In the genomic region with DNA sequence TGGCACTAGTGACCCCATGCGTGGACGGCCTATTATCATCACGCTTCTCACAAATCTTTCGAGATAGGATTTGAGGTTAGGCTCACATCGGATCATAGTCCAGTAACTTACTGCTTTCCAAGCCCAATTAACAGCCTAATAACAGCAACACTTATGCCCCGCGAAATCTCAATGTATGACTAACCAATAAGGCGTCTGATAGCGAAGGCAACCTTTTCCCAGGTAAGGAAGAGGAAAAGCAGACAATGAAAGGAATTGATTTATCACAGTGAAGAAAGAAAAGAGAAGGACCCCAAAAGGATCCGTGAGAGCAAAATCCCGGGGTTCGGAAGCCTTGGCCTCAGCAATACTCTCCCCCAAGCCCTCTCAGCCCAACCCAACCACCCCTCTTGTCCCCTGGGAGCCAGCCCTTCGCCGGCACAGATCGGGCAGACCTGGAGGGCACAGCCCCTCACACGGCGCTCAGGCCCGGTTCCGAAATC, we compare ENCODE assay signal across 8 cellular contexts. TPM values are rescaled to one million over a fixed set of nuclear protein-coding genes. Genes with fewer than 3 reads are reported as not detected.
DNase-seq lines count a peak whose midpoint lies in the region; ATAC-seq, FAIRE-seq and TF ChIP-seq lines count a peak whose summit lies in the region.

No MANE protein-coding gene starts in this region.

- H3K4me1 Mint-ChIP-seq in GM23338: peaks cover 11% of the 10 kb centered on the region; the same call in 2 of the 3 replicates

- H3K4me1 ChIP-seq in GM23338 (ENCODE audit: insufficient read depth): peaks cover 5% of the 10 kb centered on the region; the same call in 1 of the 2 replicates
- H3K4me1 ChIP-seq in HepG2 (ENCODE audit: insufficient read depth, low read length): peaks cover 70% of the 10 kb centered on the region
- peaks cover 27% of the 10 kb centered on the region for H3K4me1 ChIP-seq in testis

- H2AFZ ChIP-seq in GM23338 (peak overlapping the region; percentile 79), HepG2 (ENCODE audit: low read length) (no peak overlapping the region)

- no peak for FAIRE-seq in HepG2 (lab: Jason Lieb, UNC)
- no peak for FAIRE-seq in GM12892 (lab: Jason Lieb, UNC)

- H3K9me3 Mint-ChIP-seq in GM23338: no peaks in the 10 kb centered on the region

- TF ChIP-seq CTCF in GM23338 (conservative IDR thresholded peaks at IDR 0.05; ENCODE audit: low read depth in 2 of 2): no peak
- TF ChIP-seq CTCF in HepG2 (CRISPR knock-in tag; IDR thresholded peaks at IDR 0.05): no peak
- TF ChIP-seq CTCF in testis (IDR thresholded peaks at IDR 0.05): no peak

- 2% methylated on average over 19 of the region's 19 CpGs for WGBS in HepG2 (ENCODE audit: low lambda C conversion rate)
- 0% methylated on average over 19 of the region's 19 CpGs for WGBS in testis, 2 donors

- TF ChIP-seq EP300 in HepG2 (IDR thresholded peaks at IDR 0.05; ENCODE audit: low read depth in 2 of 2, low read length in 2 of 2) (no peak), HepG2 (CRISPR knock-in tag; IDR thresholded peaks at IDR 0.05; ENCODE audit: borderline replicate concordance) (no peak)

- H3K27me3 ChIP-seq in GM23338 (ENCODE audit: insufficient read depth) (no peaks in the 10 kb centered on the region), HepG2 (ENCODE audit: control insufficient read depth in 1 of 2, insufficient read depth in 2 of 2, low read length in 2 of 2) (no peaks in the 10 kb centered on the region; a peak in 1 of 5 replicates), testis (no peaks in the 10 kb centered on the region)

- peak overlapping the region; percentile 98 for H3K9ac ChIP-seq in HepG2 (ENCODE audit: insufficient read depth, low read depth, low read length)

- CTCF ChIA-PET in HepG2 (lab: Yijun Ruan, JAX; ENCODE audit: low intra/inter-chr PET ratio, low total read pairs): no interaction called here

- H3K4me2 ChIP-seq in GM23338 (peak overlapping the region; percentile 89), HepG2 (ENCODE audit: low read depth, low read length) (peak overlapping the region; percentile 77)

- peaks cover 12% of the 10 kb centered on the region for H3K27me3 Mint-ChIP-seq in GM23338 (ENCODE audit: insufficient read depth, low read depth, poor library complexity)

- no peak for TF ChIP-seq POLR2A in HepG2 (IDR thresholded peaks at IDR 0.05; ENCODE audit: insufficient read depth in 1 of 2, low read depth in 2 of 2, low read length in 2 of 2)
- no peak for TF ChIP-seq POLR2A in testis (IDR thresholded peaks at IDR 0.05)
- TF ChIP-seq POLR2A in GM12892 (IDR thresholded peaks at IDR 0.05; ENCODE audit: low read depth, low read length): no peak

- DNase-seq in ELR (ENCODE audit: low read depth) (peak; percentile 50), GM23338 (ENCODE audit: low spot score) (no peak), NCI-H2171 (lab: John Stamatoyannopoulos, UW) (peak; percentile 24), cerebellar cortex (ENCODE audit: low spot score) (peak; percentile 20), HepG2 (ENCODE audit: low spot score) (no peak), testis (peak; percentile 44), GM12892 (ENCODE audit: insufficient read length) (no peak)
- DNase-seq in stimulated activated naive CD4-positive, alpha-beta T cell (lab: John Stamatoyannopoulos, UW): no peak

- H3F3A ChIP-seq in GM23338 (replicated peaks; ENCODE audit: low read depth): 0 out of 2 replicates have a peak, but pooled peaks cover 4% of the 10 kb centered on the region

- intact Hi-C loops in HepG2 (cut with micrococcal nuclease; ENCODE audit: unreplicated experiment) (loop anchor here (5.0 kb wide), 2 partner anchors 35 to 55 kb away; no protein-coding TSS in a partner anchor), testis (cut with DNase I; ENCODE audit: low total_unique reads) (no loop called here)

- no peaks in the 10 kb centered on the region for H3K9me2 ChIP-seq in GM23338 (ENCODE audit: insufficient read depth)

- no peaks in the 10 kb centered on the region; the same call in 2 of the 3 replicates for H3K36me3 Mint-ChIP-seq in GM23338 (ENCODE audit: low read depth)

- H3K4me3 ChIP-seq in GM23338 (peak overlapping the region; percentile 89), HepG2 (replicated peaks in 1 of 3; ENCODE audit: insufficient read depth in 1 of 3, low read depth in 2 of 3, low read length in 3 of 3) (peak overlapping the region; percentile 70 to 88 (median 85)), testis (peak overlapping the region; percentile 62 to 93)

- BruUV-seq in HepG2 (replicated peaks; lab: Mats Ljungman, UMichigan): no TSS peak

- H3K79me2 ChIP-seq in GM23338 (replicated peaks; ENCODE audit: insufficient read depth) (peaks cover 54% of the 10 kb centered on the region), HepG2 (ENCODE audit: insufficient read depth, low read length) (peaks cover 55% of the 10 kb centered on the region)

- peaks cover 27% of the 10 kb centered on the region for H4K20me1 ChIP-seq in GM23338 (replicated peaks; ENCODE audit: insufficient read depth)
- H4K20me1 ChIP-seq in HepG2 (ENCODE audit: insufficient read depth, low read length): peaks cover 33% of the 10 kb centered on the region; the same call in 1 of the 2 replicates

- H3K27ac Mint-ChIP-seq in GM23338: peak overlapping the region; percentile 99

- peak overlapping the region; percentile 89 for H3K4me3 Mint-ChIP-seq in GM23338

- H3K9me3 ChIP-seq in HepG2 (ENCODE audit: low read length) (no peaks in the 10 kb centered on the region), testis (no peaks in the 10 kb centered on the region)

- H3K27ac ChIP-seq in GM23338 (ENCODE audit: low read depth) (peak overlapping the region; percentile 98), HepG2 (ENCODE audit: extremely low read length, insufficient read depth, low read length) (peak overlapping the region; percentile 93), testis (peak overlapping the region; percentile 87 to 90)

- peak; percentile 56 for ATAC-seq in GM23338
- peak; percentile 47 for ATAC-seq in HepG2

- H3K36me3 ChIP-seq in GM23338 (ENCODE audit: insufficient read depth) (no peaks in the 10 kb centered on the region), HepG2 (replicated peaks in 1 of 2; ENCODE audit: control insufficient read depth in 1 of 2, insufficient read depth in 2 of 2, low read length in 2 of 2) (no peaks in the 10 kb centered on the region), testis (ENCODE audit: low read depth, missing control alignments) (no peaks in the 10 kb centered on the region)

- in situ Hi-C loops in HepG2 (cut with HindIII; ENCODE audit: extremely low pct_ligation_motif_present, low pct_unique_long_range_greater_than_20kb): no loop called here

- POLR2A ChIA-PET in HepG2 (lab: Yijun Ruan, JAX): interaction anchor here (1.6 to 2.9 kb wide), 2 partner anchors 10 to 38 kb away, joined by 3 to 12 read pairs; no protein-coding TSS in a partner anchor

- no peak for TF ChIP-seq RAD21 in HepG2 (CRISPR knock-in tag; IDR thresholded peaks at IDR 0.05)

RNA-seq across cellular contexts. Expression of a gene that starts 0.6 kb away (rescaled TPM):
- 44.4 and 52.2 TPM in 2 replicates for total RNA-seq in GM23338 (2014; rRNA removed; shearing (Covaris generic))
- polyA plus RNA-seq in GM23338 (2016; fragmentation: Nextera tagmentation; extraction: Ambion mirVana): 59.7 and 76.5 TPM in 2 replicates
- 21.5 and 37.7 TPM in 2 replicates for total RNA-seq in HepG2 (2016; rRNA removed; fragmentation: Illumina TruSeq; extraction: Trizol)
- 10.8 and 13.1 TPM in 2 replicates for total RNA-seq in HepG2 (2016; cell fraction: cytosol; rRNA removed; fragmentation: Illumina TruSeq; extraction: Trizol; ENCODE audit: low read depth)
- 22.3 and 35.2 TPM in 2 replicates for total RNA-seq in HepG2 (2016; cell fraction: insoluble cytoplasmic fraction; rRNA removed; fragmentation: Illumina TruSeq; extraction: Trizol)
- total RNA-seq in HepG2 (2016; cell fraction: membrane; rRNA removed; fragmentation: Illumina TruSeq; extraction: Trizol): 11.2 and 12.6 TPM in 2 replicates
- 49.3 and 55.3 TPM in 2 replicates for total RNA-seq in HepG2 (2016; cell fraction: nucleus; rRNA removed; fragmentation: Illumina TruSeq; extraction: Trizol)
- polyA plus RNA-seq in HepG2 (2011; rRNA removed): 19.8 and 20.7 TPM in 2 replicates
- polyA plus RNA-seq in HepG2 (2011; cell fraction: cytosol; rRNA removed): 6.0 and 7.9 TPM in 2 replicates
- 24.4 and 28.4 TPM in 2 replicates for polyA plus RNA-seq in HepG2 (2011; cell fraction: nucleus; rRNA removed)
- polyA plus RNA-seq in HepG2 (2012): 21.5 and 23.5 TPM in 2 replicates
- polyA plus RNA-seq in HepG2 (2016; cell fraction: cytosol; fragmentation: Illumina TruSeq; extraction: Trizol; ENCODE audit: low read depth): 0.87 and 1.2 TPM in 2 replicates
- polyA plus RNA-seq in HepG2 (2016; cell fraction: insoluble cytoplasmic fraction; fragmentation: Illumina TruSeq; extraction: Trizol; ENCODE audit: low read depth): 15.4 and 18.6 TPM in 2 replicates
- 2.7 and 3.2 TPM in 2 replicates for polyA plus RNA-seq in HepG2 (2016; cell fraction: membrane; fragmentation: Illumina TruSeq; extraction: Trizol; ENCODE audit: low read depth)
- polyA plus RNA-seq in HepG2 (2016; cell fraction: nucleus; fragmentation: Illumina TruSeq; extraction: Trizol; ENCODE audit: insufficient read depth, low read depth): 46.4 and 56.1 TPM in 2 replicates
- 26.0 and 26.7 TPM in 2 replicates for polyA minus RNA-seq in HepG2 (2011; rRNA and poly(A)+ RNA removed; ENCODE audit: low replicate concordance)
- polyA minus RNA-seq in HepG2 (2011; cell fraction: cytosol; rRNA and poly(A)+ RNA removed): 14.5 and 16.8 TPM in 2 replicates
- 55.7 and 58.8 TPM in 2 replicates for polyA minus RNA-seq in HepG2 (2011; cell fraction: nucleus; rRNA and poly(A)+ RNA removed)
- 10 to 100 TPM; 69.2 to 70.0 TPM for total RNA-seq in testis
- polyA plus RNA-seq in testis (ENCODE audit: insufficient read depth, low read depth, low replicate concordance): 32.8 TPM
- polyA plus RNA-seq in GM12892 (2012; ENCODE audit: missing spikeins): 19.3 TPM

RNA-seq across cellular contexts. Expression of a gene that starts 54.6 kb away (rescaled TPM):
- total RNA-seq in GM23338 (2014; rRNA removed; shearing (Covaris generic)): 7.6 and 14.8 TPM in 2 replicates
- polyA plus RNA-seq in GM23338 (2016; fragmentation: Nextera tagmentation; extraction: Ambion mirVana) (6.1 and 6.2 TPM in 2 replicates), HepG2 (2011; rRNA removed) (0.07 and 0.10 TPM in 2 replicates), testis (ENCODE audit: insufficient read depth, low read depth, low replicate concordance) (6.1 TPM)
- total RNA-seq in HepG2 (2016; rRNA removed; fragmentation: Illumina TruSeq; extraction: Trizol) (0.13 TPM in 1 of 2 replicates, not detected in the other), testis (1 to 10 TPM; 4.2 to 9.1 TPM)
- not detected in 2 replicates for total RNA-seq in HepG2 (2016; cell fraction: cytosol; rRNA removed; fragmentation: Illumina TruSeq; extraction: Trizol; ENCODE audit: low read depth)
- 0.06 TPM in 1 of 2 replicates, not detected in the other for total RNA-seq in HepG2 (2016; cell fraction: insoluble cytoplasmic fraction; rRNA removed; fragmentation: Illumina TruSeq; extraction: Trizol)
- 0.06 TPM in 1 of 2 replicates, not detected in the other for total RNA-seq in HepG2 (2016; cell fraction: membrane; rRNA removed; fragmentation: Illumina TruSeq; extraction: Trizol)
- not detected in 2 replicates for total RNA-seq in HepG2 (2016; cell fraction: nucleus; rRNA removed; fragmentation: Illumina TruSeq; extraction: Trizol)
- 0.08 and 0.12 TPM in 2 replicates for polyA plus RNA-seq in HepG2 (2011; cell fraction: cytosol; rRNA removed)
- polyA plus RNA-seq in HepG2 (2011; cell fraction: nucleus; rRNA removed): 0.06 TPM in 1 of 2 replicates, not detected in the other
- polyA plus RNA-seq in HepG2 (2012): not detected in 2 replicates
- polyA plus RNA-seq in HepG2 (2016; cell fraction: cytosol; fragmentation: Illumina TruSeq; extraction: Trizol; ENCODE audit: low read depth): not detected in 2 replicates
- not detected in 2 replicates for polyA plus RNA-seq in HepG2 (2016; cell fraction: insoluble cytoplasmic fraction; fragmentation: Illumina TruSeq; extraction: Trizol; ENCODE audit: low read depth)
- not detected in 2 replicates for polyA plus RNA-seq in HepG2 (2016; cell fraction: membrane; fragmentation: Illumina TruSeq; extraction: Trizol; ENCODE audit: low read depth)
- not detected in 2 replicates for polyA plus RNA-seq in HepG2 (2016; cell fraction: nucleus; fragmentation: Illumina TruSeq; extraction: Trizol; ENCODE audit: insufficient read depth, low read depth)
- polyA minus RNA-seq in HepG2 (2011; rRNA and poly(A)+ RNA removed; ENCODE audit: low replicate concordance): 0.26 and 17.3 TPM in 2 replicates
- polyA minus RNA-seq in HepG2 (2011; cell fraction: cytosol; rRNA and poly(A)+ RNA removed): 0.35 TPM in 1 of 2 replicates, not detected in the other
- polyA minus RNA-seq in HepG2 (2011; cell fraction: nucleus; rRNA and poly(A)+ RNA removed): not detected in 2 replicates
- polyA plus RNA-seq in GM12892 (2012; ENCODE audit: missing spikeins): 0.19 TPM

Comparison
In these comparisons a context has a peak if more than half of its experiments do, and no peak if none do; other contexts are left out.
1. DNase-seq: peak in ELR (single experiment), NCI-H2171 (single experiment), cerebellar cortex (single experiment) and testis (single experiment); none in GM23338 (single experiment), HepG2 (single experiment), stimulated activated naive CD4-positive, alpha-beta T cell (0 of 6) and GM12892 (single experiment).
2. Peak in every context shown above with its lines, with median percentiles within 50 percentile points of each other: H3K27ac ChIP-seq and H3K4me3 ChIP-seq.